Comparison of ENCODE assay signal across 9 cellular contexts in genomic region chr9:98999152-98999525, GRCh38. TPM values are rescaled to one million over a fixed set of nuclear protein-coding genes. Genes with fewer than 3 reads are reported as not detected.
DNase-seq lines count a peak whose midpoint lies in the region; ATAC-seq, FAIRE-seq and TF ChIP-seq lines count a peak whose summit lies in the region.
"Had no signal": no experiment of that assay in that cellular context is flagged by ENCODE, and none has a peak within 500 bp of the region (broad histone marks: within the 10 kb centered on the region; RNA-seq: fewer than 3 reads in every experiment).

No MANE protein-coding gene starts in this region.

- TF ChIP-seq POLR2A in tibial nerve (IDR thresholded peaks at IDR 0.05), result no peak

- CTCF ChIA-PET in activated CD8-positive, alpha-beta T cell treated with anti-CD3 and anti-CD28 coated beads for 36 hours (lab: Charles Lee), result interaction anchor here (0.6 to 14.7 kb wide), 27 partner anchors 9 to 192 kb away, joined by 3 to 258 read pairs (median 5); partner anchors contain the start of genes GALNT12 and TGFBR1
- CTCF ChIA-PET in activated CD8-positive, alpha-beta T cell treated with anti-CD3 and anti-CD28 coated beads, Interleukin-2, amount 10 ng/mL, durations not matched to agents 7 days and 5 days (lab: Charles Lee), result interaction anchor here (0.8 to 11.3 kb wide), 16 partner anchors 8 to 250 kb away, joined by 3 to 246 read pairs (median 6); partner anchors contain the start of gene TGFBR1

- H3K9ac ChIP-seq in astrocyte (ENCODE audit: low read length), result no peak overlapping the region
- no peak overlapping the region for H3K9ac ChIP-seq in endodermal cell (ENCODE audit: extremely low read depth, low read length, poor library complexity, severe bottlenecking)

- H3K9me3 ChIP-seq in astrocyte (ENCODE audit: insufficient read depth, low read depth, low read length) (peaks cover 3% of the 10 kb centered on the region), lower lobe of right lung (no peaks in the 10 kb centered on the region), tibial nerve (no peaks in the 10 kb centered on the region), endodermal cell (ENCODE audit: control insufficient read depth, low read length) (peaks cover 6% of the 10 kb centered on the region)
- H3K9me3 ChIP-seq: left lung had no signal

- H3K27me3 ChIP-seq in astrocyte (ENCODE audit: insufficient read depth, low read length) (peaks cover 18% of the 10 kb centered on the region), lower lobe of right lung (ENCODE audit: low read depth) (no peaks in the 10 kb centered on the region), tibial nerve (no peaks in the 10 kb centered on the region), endodermal cell (ENCODE audit: control insufficient read depth, insufficient read depth, low read length, poor library complexity, severe bottlenecking) (no peaks in the 10 kb centered on the region)

- H3K79me2 ChIP-seq in astrocyte (ENCODE audit: insufficient read depth, low read length), result no peaks in the 10 kb centered on the region

- TF ChIP-seq CTCF in activated CD8-positive, alpha-beta T cell treated with anti-CD3 and anti-CD28 coated beads for 36 hours (IDR thresholded peaks at IDR 0.05), result peak; percentile 46
- no peak for TF ChIP-seq CTCF in astrocyte (IDR thresholded peaks at IDR 0.05; ENCODE audit: insufficient read depth, low read depth, low read length)
- TF ChIP-seq CTCF in lower lobe of right lung (IDR thresholded peaks at IDR 0.05), result peak; percentile 9
- TF ChIP-seq CTCF in tibial nerve (IDR thresholded peaks at IDR 0.05), result no peak
- no peak for TF ChIP-seq CTCF in endodermal cell (conservative IDR thresholded peaks at IDR 0.05)

- peaks cover 16% of the 10 kb centered on the region for H3K4me1 ChIP-seq in astrocyte (ENCODE audit: insufficient read depth, low read length)
- peaks cover 32% of the 10 kb centered on the region for H3K4me1 ChIP-seq in lower lobe of right lung
- H3K4me1 ChIP-seq in tibial nerve, result peaks cover 0 to 55% (median 17%) of the 10 kb centered on the region in 4 donors
- peaks cover 8% of the 10 kb centered on the region for H3K4me1 ChIP-seq in endodermal cell (ENCODE audit: control insufficient read depth, insufficient read depth, low read length)

- H3K27ac ChIP-seq in astrocyte (ENCODE audit: low read depth, low read length) (no peak overlapping the region), lower lobe of right lung (no peak overlapping the region), tibial nerve (peak overlapping the region in 3 of 4 donors; percentile 4 to 79 (median 79)), endodermal cell (ENCODE audit: low read depth, low read length) (no peak overlapping the region)

- H3K27me3 Mint-ChIP-seq in activated CD8-positive, alpha-beta T cell treated with anti-CD3 and anti-CD28 coated beads for 36 hours, result peaks cover 1% of the 10 kb centered on the region
- H3K27me3 Mint-ChIP-seq in activated CD8-positive, alpha-beta T cell treated with anti-CD3 and anti-CD28 coated beads, Interleukin-2, amount 10 ng/mL, durations not matched to agents 7 days and 5 days (ENCODE audit: low read depth), result peaks cover 25% of the 10 kb centered on the region
- H3K27me3 Mint-ChIP-seq in astrocyte (ENCODE audit: low read depth, unreplicated experiment), result peaks cover 6% of the 10 kb centered on the region
- peaks cover 20% of the 10 kb centered on the region for H3K27me3 Mint-ChIP-seq in endodermal cell (ENCODE audit: insufficient read depth)

- FAIRE-seq in astrocyte (lab: Jason Lieb, UNC), result no peak

- H3K4me3 ChIP-seq in astrocyte (ENCODE audit: insufficient read depth, low read depth, low read length) (no peak overlapping the region), lower lobe of right lung (no peak overlapping the region), tibial nerve (no peak overlapping the region), endodermal cell (ENCODE audit: low read length) (no peak overlapping the region)
- H3K4me3 ChIP-seq: left lung had no signal

- H3K36me3 ChIP-seq in astrocyte (ENCODE audit: insufficient read depth, low read length), result no peaks in the 10 kb centered on the region
- no peaks in the 10 kb centered on the region for H3K36me3 ChIP-seq in lower lobe of right lung
- peaks cover 0 to 7% (median 0%) of the 10 kb centered on the region in 3 donors for H3K36me3 ChIP-seq in tibial nerve
- H3K36me3 ChIP-seq in endodermal cell (ENCODE audit: control insufficient read depth, insufficient read depth, low read length), result no peaks in the 10 kb centered on the region
- H3K36me3 ChIP-seq: left lung had no signal

- H2AFZ ChIP-seq in astrocyte (ENCODE audit: low read depth, low read length), result no peak overlapping the region

- WGBS in tibial nerve, 2 donors, result 38 to 43% methylated on average over 6 of the region's 6 CpGs
- WGBS in endodermal cell (ENCODE audit: insufficient coverage in 1 of 2, insufficient read length in 1 of 2), 2 experiments, result 60% methylated on average over 6 of the region's 6 CpGs; no CpG with 5 or more reads in 1 of the 2 experiments

- no peaks in the 10 kb centered on the region for H3K9me3 Mint-ChIP-seq in activated CD8-positive, alpha-beta T cell treated with anti-CD3 and anti-CD28 coated beads for 36 hours
- no peaks in the 10 kb centered on the region for H3K9me3 Mint-ChIP-seq in activated CD8-positive, alpha-beta T cell treated with anti-CD3 and anti-CD28 coated beads, Interleukin-2, amount 10 ng/mL, durations not matched to agents 7 days and 5 days (ENCODE audit: insufficient read depth)
- H3K9me3 Mint-ChIP-seq in astrocyte (ENCODE audit: unreplicated experiment) (peaks cover 10% of the 10 kb centered on the region), endodermal cell (no peaks in the 10 kb centered on the region)

- POLR2A ChIA-PET in activated CD8-positive, alpha-beta T cell treated with anti-CD3 and anti-CD28 coated beads for 36 hours (lab: Charles Lee), result no interaction called here
- POLR2A ChIA-PET in activated CD8-positive, alpha-beta T cell treated with anti-CD3 and anti-CD28 coated beads, Interleukin-2, amount 10 ng/mL, durations not matched to agents 7 days and 5 days (lab: Charles Lee), result no interaction called here

- no peak for TF ChIP-seq EP300 in tibial nerve (IDR thresholded peaks at IDR 0.05)

- H3K4me2 ChIP-seq in astrocyte (ENCODE audit: low read length), result no peak overlapping the region

- DNase-seq in activated CD8-positive, alpha-beta T cell treated with anti-CD3 and anti-CD28 coated beads for 36 hours, result no peak
- no peak for DNase-seq in activated CD8-positive, alpha-beta T cell treated with anti-CD3 and anti-CD28 coated beads, Interleukin-2, amount 10 ng/mL, durations not matched to agents 7 days and 5 days
- DNase-seq in astrocyte (ENCODE audit: low read depth) (no peak), lower lobe of right lung (no peak), tibial nerve (ENCODE audit: low spot score in 2 of 2) (no peak), endodermal cell (no peak), NCI-H82 treated with DMSO at 0.1 percent for 48 hours (lab: John Stamatoyannopoulos, UW; ENCODE audit: unreplicated experiment) (no peak), NCI-H1048 (lab: John Stamatoyannopoulos, UW) (no peak)

- no peak for ATAC-seq in activated CD8-positive, alpha-beta T cell treated with anti-CD3 and anti-CD28 coated beads for 36 hours
- ATAC-seq in activated CD8-positive, alpha-beta T cell treated with anti-CD3 and anti-CD28 coated beads, Interleukin-2, amount 10 ng/mL, durations not matched to agents 7 days and 5 days, result no peak
- ATAC-seq in lower lobe of right lung, result peak in 1 of 2 donors; percentile 6

- H4K20me1 ChIP-seq in astrocyte (ENCODE audit: insufficient read depth, low read length), result no peaks in the 10 kb centered on the region

- peaks cover 13% of the 10 kb centered on the region for H3K4me1 Mint-ChIP-seq in activated CD8-positive, alpha-beta T cell treated with anti-CD3 and anti-CD28 coated beads for 36 hours (ENCODE audit: low read depth)
- peaks cover 40% of the 10 kb centered on the region for H3K4me1 Mint-ChIP-seq in activated CD8-positive, alpha-beta T cell treated with anti-CD3 and anti-CD28 coated beads, Interleukin-2, amount 10 ng/mL, durations not matched to agents 7 days and 5 days (ENCODE audit: low read depth)
- H3K4me1 Mint-ChIP-seq in astrocyte (ENCODE audit: low read depth, unreplicated experiment), result peaks cover 31% of the 10 kb centered on the region
- peaks cover 19% of the 10 kb centered on the region for H3K4me1 Mint-ChIP-seq in endodermal cell

- intact Hi-C loops in activated CD8-positive, alpha-beta T cell treated with anti-CD3 and anti-CD28 coated beads for 36 hours (cut with micrococcal nuclease), result no loop called here
- intact Hi-C loops in lower lobe of right lung (cut with DNase I), result loop anchor here (10.0 kb wide), 1 partner anchor 134 kb away; no protein-coding TSS in a partner anchor

- H3K4me3 Mint-ChIP-seq in activated CD8-positive, alpha-beta T cell treated with anti-CD3 and anti-CD28 coated beads for 36 hours, result no peak overlapping the region
- H3K4me3 Mint-ChIP-seq in activated CD8-positive, alpha-beta T cell treated with anti-CD3 and anti-CD28 coated beads, Interleukin-2, amount 10 ng/mL, durations not matched to agents 7 days and 5 days, result no peak overlapping the region
- H3K4me3 Mint-ChIP-seq in astrocyte (ENCODE audit: unreplicated experiment) (no peak overlapping the region), endodermal cell (no peak overlapping the region)

- H3K36me3 Mint-ChIP-seq in activated CD8-positive, alpha-beta T cell treated with anti-CD3 and anti-CD28 coated beads for 36 hours (ENCODE audit: low read depth), result no peaks in the 10 kb centered on the region
- H3K36me3 Mint-ChIP-seq in activated CD8-positive, alpha-beta T cell treated with anti-CD3 and anti-CD28 coated beads, Interleukin-2, amount 10 ng/mL, durations not matched to agents 7 days and 5 days (ENCODE audit: low read depth), result no peaks in the 10 kb centered on the region
- peaks cover 2% of the 10 kb centered on the region for H3K36me3 Mint-ChIP-seq in astrocyte (ENCODE audit: low read depth, unreplicated experiment)
- no peaks in the 10 kb centered on the region for H3K36me3 Mint-ChIP-seq in endodermal cell (ENCODE audit: low read depth)

- no peak overlapping the region for H3K27ac Mint-ChIP-seq in activated CD8-positive, alpha-beta T cell treated with anti-CD3 and anti-CD28 coated beads for 36 hours
- H3K27ac Mint-ChIP-seq in activated CD8-positive, alpha-beta T cell treated with anti-CD3 and anti-CD28 coated beads, Interleukin-2, amount 10 ng/mL, durations not matched to agents 7 days and 5 days, result no peak overlapping the region
- H3K27ac Mint-ChIP-seq in astrocyte (ENCODE audit: unreplicated experiment) (peak overlapping the region; percentile 12), endodermal cell (no peak overlapping the region)

RNA-seq across cellular contexts. Expression of gene COL15A1, which starts 55.4 kb away (rescaled TPM):
- total RNA-seq in activated CD8-positive, alpha-beta T cell treated with anti-CD3 and anti-CD28 coated beads for 36 hours, result under 1 TPM in 1 of 2 experiments, not detected in 1; 0.07 TPM
- under 1 TPM; 0.37 to 0.76 TPM for total RNA-seq in activated CD8-positive, alpha-beta T cell treated with anti-CD3 and anti-CD28 coated beads, Interleukin-2, amount 10 ng/mL, durations not matched to agents 7 days and 5 days
- total RNA-seq in astrocyte (5.6 and 11.7 TPM in 2 replicates), lower lobe of right lung (8.0 TPM), tibial nerve (10 to 100 TPM; 25.8 to 55.3 (median 36.0) TPM), endodermal cell (under 1 TPM in 1 of 2 donors, not detected in 1; 0.27 TPM)
- 0.39 TPM for polyA plus RNA-seq in endodermal cell (2013, experiment 1 of 2)
- 0.33 TPM for polyA plus RNA-seq in endodermal cell (2013, experiment 2 of 2)

Comparison
In these comparisons a context has a peak if more than half of its experiments do, and no peak if none do; other contexts are left out.
1. CTCF ChIP-seq: peak in activated CD8-positive, alpha-beta T cell treated with anti-CD3 and anti-CD28 coated beads for 36 hours (single experiment) and lower lobe of right lung (single experiment); none in astrocyte (single experiment), tibial nerve (0 of 5) and endodermal cell (single experiment).
2. H3K27ac ChIP-seq: peak in tibial nerve (3 of 4); none in astrocyte (single experiment), lower lobe of right lung (single experiment) and endodermal cell (single experiment).